8 cellular contexts compared by ENCODE assay signal in genomic region chr1:68232354-68233148, GRCh38. TPM values are rescaled to one million over a fixed set of nuclear protein-coding genes. Genes with fewer than 3 reads are reported as not detected.
DNase-seq lines count a peak whose midpoint lies in the region; ATAC-seq and TF ChIP-seq lines count a peak whose summit lies in the region.

Gene WLS (minus strand): TSS chr1:68232523. CDS start chr1:68232299, 224 bp downstream.

- intact Hi-C loops in body of pancreas (cut with DNase I), result no loop called here

- H3K4me3 ChIP-seq in body of pancreas, result peak within 1 kb of the TSS; percentile 34 to 78

- TF ChIP-seq CTCF in GM13976 (IDR thresholded peaks at IDR 0.05; ENCODE audit: borderline replicate concordance, control extremely low read depth, extremely low read depth, insufficient read depth, missing control alignments) (no peak), body of pancreas (IDR thresholded peaks at IDR 0.05) (peak in 3 of 7 experiments; percentile 32 to 36 (median 34))

- H3K9me3 Mint-ChIP-seq in T-helper 2 cell treated with Interferon-gamma antibody and Interleukin-4, amounts not matched to agents 5 μg/mL and 100 μg/mL, for 36 hours, result no peaks in the 10 kb centered on the region

- ATAC-seq in body of pancreas, result peak; percentile 80
- no peak for ATAC-seq in GM18519 (IDR thresholded peaks at IDR 0.05; ENCODE audit: low FRiP score, unreplicated experiment)
- no peak for ATAC-seq in GM18909 (IDR thresholded peaks at IDR 0.05; ENCODE audit: poor library complexity, unreplicated experiment)

- peak; percentile 68 to 96 (median 94) for TF ChIP-seq POLR2A in body of pancreas (IDR thresholded peaks at IDR 0.05)

- peaks cover 3% of the 10 kb centered on the region for H3K4me1 Mint-ChIP-seq in T-helper 2 cell treated with Interferon-gamma antibody and Interleukin-4, amounts not matched to agents 5 μg/mL and 100 μg/mL, for 36 hours (ENCODE audit: low read depth)

- H3K36me3 ChIP-seq in body of pancreas (replicated peaks in 1 of 2; ENCODE audit: insufficient read depth in 1 of 2, low read depth in 2 of 2), result no peaks in the 10 kb centered on the region

- H3K27ac ChIP-seq in body of pancreas, result peak within 1 kb of the TSS; percentile 84 to 92 (median 90)

- in situ Hi-C loops in GM13976 (cut with MboI; ENCODE audit: low sequenced_read_pairs, unreplicated experiment), result no loop called here

- no peak within 1 kb of the TSS for H3K4me3 Mint-ChIP-seq in T-helper 2 cell treated with Interferon-gamma antibody and Interleukin-4, amounts not matched to agents 5 μg/mL and 100 μg/mL, for 36 hours

- no peaks in the 10 kb centered on the region for H3K9me3 ChIP-seq in body of pancreas

- H3K27ac Mint-ChIP-seq in T-helper 2 cell treated with Interferon-gamma antibody and Interleukin-4, amounts not matched to agents 5 μg/mL and 100 μg/mL, for 36 hours, result no peak within 1 kb of the TSS

- WGBS in body of pancreas, 2 donors, result 1% methylated on average over 39 to 41 of the region's 41 CpGs

- H3K27me3 ChIP-seq in body of pancreas, result no peaks in the 10 kb centered on the region

- H3K27me3 Mint-ChIP-seq in T-helper 2 cell treated with Interferon-gamma antibody and Interleukin-4, amounts not matched to agents 5 μg/mL and 100 μg/mL, for 36 hours (ENCODE audit: low read depth), result peaks cover 57% of the 10 kb centered on the region

- no peaks in the 10 kb centered on the region for H3K36me3 Mint-ChIP-seq in T-helper 2 cell treated with Interferon-gamma antibody and Interleukin-4, amounts not matched to agents 5 μg/mL and 100 μg/mL, for 36 hours (ENCODE audit: low read depth)

- peaks cover 22% of the 10 kb centered on the region for H3K4me1 ChIP-seq in body of pancreas

- peak; percentile 24 for DNase-seq in GM13976 (ENCODE audit: low spot score)
- peak; percentile 9 for DNase-seq in NCI-H2107 (lab: John Stamatoyannopoulos, UW)
- peak; percentile 80 to 88 (median 82) for DNase-seq in body of pancreas
- DNase-seq in hypothalamus (lab: John Stamatoyannopoulos, UW), result peak in 48 of 51 donors; percentile 20 to 82 (median 62)
- peak; percentile 56 for DNase-seq in pulmonary artery endothelial cell (ENCODE audit: low read depth, low spot score)
- no peak for DNase-seq in T-helper 2 cell treated with Interferon-gamma antibody and Interleukin-4, amounts not matched to agents 5 μg/mL and 100 μg/mL, for 36 hours (ENCODE audit: low spot score)

RNA-seq across cellular contexts. Expression of gene WLS, which starts in this region (rescaled TPM):
- total RNA-seq in body of pancreas, result 10 to 100 TPM; 39.6 to 73.4 TPM
- total RNA-seq in pulmonary artery endothelial cell, result 124 and 128 TPM in 2 replicates
